Comparison of ENCODE assay signal across 1 cellular context in the genomic region with DNA sequence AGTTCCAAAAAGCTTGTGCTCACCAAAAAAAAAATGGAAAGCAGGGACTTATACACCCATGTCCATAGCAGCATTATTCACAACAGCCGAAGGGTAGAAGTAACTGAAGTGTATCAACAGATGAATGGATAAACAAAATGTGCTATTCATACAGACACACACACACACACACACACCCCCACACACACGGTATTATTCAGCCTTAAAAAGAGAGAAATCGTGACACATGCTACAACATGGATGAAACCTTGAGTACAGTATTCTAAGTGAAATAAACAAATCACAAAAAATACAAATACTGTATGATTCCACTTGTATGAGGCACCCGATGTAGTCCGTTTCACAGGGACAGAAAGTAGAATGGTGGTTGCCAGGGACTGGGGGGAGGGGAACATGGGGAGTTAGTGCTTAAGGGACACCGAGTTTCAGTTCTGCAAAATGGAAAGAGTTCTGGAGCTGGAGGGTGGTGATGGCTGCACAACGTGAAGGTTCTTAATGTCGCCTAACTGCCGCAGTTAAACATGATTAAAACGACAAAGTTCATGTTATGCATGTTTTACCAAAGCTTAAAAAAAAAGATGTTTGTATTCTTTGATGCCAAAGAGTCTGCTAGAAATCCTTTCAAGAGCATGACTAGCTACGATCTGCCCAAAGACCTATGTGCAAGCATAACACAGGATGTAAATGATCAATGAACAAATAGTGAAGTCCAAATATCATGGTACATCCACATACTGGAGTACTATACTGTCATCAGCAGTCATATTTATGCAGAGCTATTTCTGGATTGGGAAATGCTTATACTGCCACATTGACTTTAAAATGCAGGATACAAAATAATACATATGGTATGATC.
A peak's percentile ranks its signal among the peaks of the same experiment; 100 is the strongest.
TF ChIP-seq lines count a peak whose summit lies in the region.

No MANE protein-coding gene starts in this region.

TF ChIP-seq in HepG2, 621 proteins besides CTCF, POLR2A, EP300 and RAD21 (continued from another document and continues in another):
- TF ChIP-seq, protein P1, sequence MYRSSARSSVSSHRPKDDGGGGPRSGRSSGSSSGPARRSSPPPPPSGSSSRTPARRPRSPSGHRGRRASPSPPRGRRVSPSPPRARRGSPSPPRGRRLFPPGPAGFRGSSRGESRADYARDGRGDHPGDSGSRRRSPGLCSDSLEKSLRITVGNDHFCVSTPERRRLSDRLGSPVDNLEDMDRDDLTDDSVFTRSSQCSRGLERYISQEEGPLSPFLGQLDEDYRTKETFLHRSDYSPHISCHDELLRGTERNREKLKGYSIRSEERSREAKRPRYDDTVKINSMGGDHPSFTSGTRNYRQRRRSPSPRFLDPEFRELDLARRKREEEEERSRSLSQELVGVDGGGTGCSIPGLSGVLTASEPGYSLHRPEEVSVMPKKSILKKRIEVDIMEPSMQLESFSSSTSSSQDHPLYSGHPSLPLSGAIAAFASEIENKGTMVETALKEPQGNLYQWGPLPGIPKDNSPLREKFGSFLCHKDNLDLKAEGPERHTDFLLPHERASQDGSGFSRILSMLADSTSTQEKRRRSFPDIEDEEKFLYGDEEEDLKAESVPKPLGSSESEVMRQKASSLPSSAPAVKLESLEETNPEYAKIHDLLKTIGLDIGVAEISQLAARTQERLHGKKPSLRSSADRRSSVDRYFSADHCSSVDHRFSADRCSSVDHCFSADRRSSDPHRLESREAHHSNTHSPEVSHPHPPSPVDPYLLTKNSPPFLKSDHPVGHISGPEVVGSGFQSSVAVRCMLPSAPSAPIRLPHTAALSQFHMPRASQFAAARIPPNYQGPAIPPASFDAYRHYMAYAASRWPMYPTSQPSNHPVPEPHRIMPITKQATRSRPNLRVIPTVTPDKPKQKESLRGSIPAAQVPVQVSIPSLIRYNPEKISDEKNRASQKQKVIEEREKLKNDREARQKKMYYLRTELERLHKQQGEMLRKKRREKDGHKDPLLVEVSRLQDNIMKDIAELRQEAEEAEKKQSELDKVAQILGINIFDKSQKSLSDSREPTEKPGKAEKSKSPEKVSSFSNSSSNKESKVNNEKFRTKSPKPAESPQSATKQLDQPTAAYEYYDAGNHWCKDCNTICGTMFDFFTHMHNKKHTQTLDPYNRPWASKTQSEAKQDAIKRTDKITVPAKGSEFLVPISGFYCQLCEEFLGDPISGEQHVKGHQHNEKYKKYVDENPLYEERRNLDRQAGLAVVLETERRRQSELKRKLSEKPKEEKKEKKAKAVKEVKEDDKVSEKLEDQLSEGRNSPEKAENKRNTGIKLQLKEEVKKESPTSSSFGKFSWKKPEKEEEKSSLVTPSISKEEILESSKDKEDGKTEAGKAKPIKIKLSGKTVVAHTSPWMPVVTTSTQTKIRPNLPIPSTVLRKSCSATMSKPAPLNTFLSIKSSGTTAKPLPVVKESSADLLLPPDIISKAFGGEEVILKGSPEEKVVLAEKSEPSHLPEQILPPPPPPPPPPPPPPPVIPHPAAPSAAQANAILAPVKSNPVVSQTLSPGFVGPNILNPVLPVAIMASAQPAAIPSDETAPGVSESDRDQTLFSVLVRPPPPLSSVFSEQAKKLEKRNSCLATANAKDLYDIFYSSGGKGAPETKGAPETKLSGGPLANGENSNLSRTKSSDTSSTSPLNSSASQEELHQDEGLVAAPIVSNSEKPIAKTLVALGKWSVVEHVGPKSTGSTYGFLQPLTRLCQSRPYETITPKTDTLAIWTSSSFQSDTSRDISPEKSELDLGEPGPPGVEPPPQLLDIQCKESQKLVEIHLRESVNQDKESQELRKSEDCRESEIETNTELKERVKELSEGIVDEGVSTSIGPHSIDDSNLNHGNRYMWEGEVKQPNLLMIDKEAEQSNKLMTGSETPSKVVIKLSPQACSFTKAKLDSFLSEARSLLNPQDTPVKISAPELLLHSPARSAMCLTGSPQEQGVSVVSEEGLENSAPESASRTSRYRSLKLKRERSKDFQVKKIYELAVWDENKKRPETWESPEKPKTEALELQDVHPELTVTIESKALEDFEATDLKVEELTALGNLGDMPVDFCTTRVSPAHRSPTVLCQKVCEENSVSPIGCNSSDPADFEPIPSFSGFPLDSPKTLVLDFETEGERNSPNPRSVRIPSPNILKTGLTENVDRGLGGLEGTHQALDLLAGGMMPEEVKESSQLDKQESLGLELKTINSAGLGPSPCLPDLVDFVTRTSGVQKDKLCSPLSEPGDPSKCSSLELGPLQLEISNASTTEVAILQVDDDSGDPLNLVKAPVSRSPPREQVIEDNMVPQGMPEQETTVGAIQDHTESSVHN (CRISPR knock-in tag; IDR thresholded peaks at IDR 0.05): no peak
- no peak for TF ChIP-seq ZNF616 (CRISPR knock-in tag; IDR thresholded peaks at IDR 0.05; ENCODE audit: low read depth)
- no peak for TF ChIP-seq ZNF709 (CRISPR knock-in tag; IDR thresholded peaks at IDR 0.05)
- TF ChIP-seq, protein P2, sequence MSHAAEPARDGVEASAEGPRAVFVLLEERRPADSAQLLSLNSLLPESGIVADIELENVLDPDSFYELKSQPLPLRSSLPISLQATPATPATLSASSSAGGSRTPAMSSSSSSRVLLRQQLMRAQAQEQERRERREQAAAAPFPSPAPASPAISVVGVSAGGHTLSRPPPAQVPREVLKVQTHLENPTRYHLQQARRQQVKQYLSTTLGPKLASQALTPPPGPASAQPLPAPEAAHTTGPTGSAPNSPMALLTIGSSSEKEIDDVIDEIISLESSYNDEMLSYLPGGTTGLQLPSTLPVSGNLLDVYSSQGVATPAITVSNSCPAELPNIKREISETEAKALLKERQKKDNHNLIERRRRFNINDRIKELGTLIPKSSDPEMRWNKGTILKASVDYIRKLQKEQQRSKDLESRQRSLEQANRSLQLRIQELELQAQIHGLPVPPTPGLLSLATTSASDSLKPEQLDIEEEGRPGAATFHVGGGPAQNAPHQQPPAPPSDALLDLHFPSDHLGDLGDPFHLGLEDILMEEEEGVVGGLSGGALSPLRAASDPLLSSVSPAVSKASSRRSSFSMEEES (CRISPR knock-in tag; IDR thresholded peaks at IDR 0.05): peak; percentile 22; the same call in 1 of the 2 replicates
- no peak for TF ChIP-seq RORA (CRISPR knock-in tag; IDR thresholded peaks at IDR 0.05)
- TF ChIP-seq, protein P3, sequence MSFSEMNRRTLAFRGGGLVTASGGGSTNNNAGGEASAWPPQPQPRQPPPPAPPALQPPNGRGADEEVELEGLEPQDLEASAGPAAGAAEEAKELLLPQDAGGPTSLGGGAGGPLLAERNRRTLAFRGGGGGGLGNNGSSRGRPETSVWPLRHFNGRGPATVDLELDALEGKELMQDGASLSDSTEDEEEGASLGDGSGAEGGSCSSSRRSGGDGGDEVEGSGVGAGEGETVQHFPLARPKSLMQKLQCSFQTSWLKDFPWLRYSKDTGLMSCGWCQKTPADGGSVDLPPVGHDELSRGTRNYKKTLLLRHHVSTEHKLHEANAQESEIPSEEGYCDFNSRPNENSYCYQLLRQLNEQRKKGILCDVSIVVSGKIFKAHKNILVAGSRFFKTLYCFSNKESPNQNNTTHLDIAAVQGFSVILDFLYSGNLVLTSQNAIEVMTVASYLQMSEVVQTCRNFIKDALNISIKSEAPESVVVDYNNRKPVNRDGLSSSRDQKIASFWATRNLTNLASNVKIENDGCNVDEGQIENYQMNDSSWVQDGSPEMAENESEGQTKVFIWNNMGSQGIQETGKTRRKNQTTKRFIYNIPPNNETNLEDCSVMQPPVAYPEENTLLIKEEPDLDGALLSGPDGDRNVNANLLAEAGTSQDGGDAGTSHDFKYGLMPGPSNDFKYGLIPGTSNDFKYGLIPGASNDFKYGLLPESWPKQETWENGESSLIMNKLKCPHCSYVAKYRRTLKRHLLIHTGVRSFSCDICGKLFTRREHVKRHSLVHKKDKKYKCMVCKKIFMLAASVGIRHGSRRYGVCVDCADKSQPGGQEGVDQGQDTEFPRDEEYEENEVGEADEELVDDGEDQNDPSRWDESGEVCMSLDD (CRISPR knock-in tag; IDR thresholded peaks at IDR 0.05; ENCODE audit: borderline replicate concordance): no peak
- no peak for TF ChIP-seq SRSF9 (IDR thresholded peaks at IDR 0.05; ENCODE audit: borderline replicate concordance, insufficient read depth, low read depth, low read length, poor library complexity, severe bottlenecking)
- TF ChIP-seq HDAC6 (IDR thresholded peaks at IDR 0.05; ENCODE audit: low read depth, low read length): no peak
- no peak for TF ChIP-seq PAX8 (CRISPR knock-in tag; IDR thresholded peaks at IDR 0.05; ENCODE audit: borderline replicate concordance)
- TF ChIP-seq MED8 (CRISPR knock-in tag; IDR thresholded peaks at IDR 0.05; ENCODE audit: insufficient replicate concordance): no peak
- TF ChIP-seq, protein P4, sequence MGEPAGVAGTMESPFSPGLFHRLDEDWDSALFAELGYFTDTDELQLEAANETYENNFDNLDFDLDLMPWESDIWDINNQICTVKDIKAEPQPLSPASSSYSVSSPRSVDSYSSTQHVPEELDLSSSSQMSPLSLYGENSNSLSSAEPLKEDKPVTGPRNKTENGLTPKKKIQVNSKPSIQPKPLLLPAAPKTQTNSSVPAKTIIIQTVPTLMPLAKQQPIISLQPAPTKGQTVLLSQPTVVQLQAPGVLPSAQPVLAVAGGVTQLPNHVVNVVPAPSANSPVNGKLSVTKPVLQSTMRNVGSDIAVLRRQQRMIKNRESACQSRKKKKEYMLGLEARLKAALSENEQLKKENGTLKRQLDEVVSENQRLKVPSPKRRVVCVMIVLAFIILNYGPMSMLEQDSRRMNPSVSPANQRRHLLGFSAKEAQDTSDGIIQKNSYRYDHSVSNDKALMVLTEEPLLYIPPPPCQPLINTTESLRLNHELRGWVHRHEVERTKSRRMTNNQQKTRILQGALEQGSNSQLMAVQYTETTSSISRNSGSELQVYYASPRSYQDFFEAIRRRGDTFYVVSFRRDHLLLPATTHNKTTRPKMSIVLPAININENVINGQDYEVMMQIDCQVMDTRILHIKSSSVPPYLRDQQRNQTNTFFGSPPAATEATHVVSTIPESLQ (CRISPR knock-in tag; conservative IDR thresholded peaks at IDR 0.05): no peak
- TF ChIP-seq ZNF841 (CRISPR knock-in tag; IDR thresholded peaks at IDR 0.05; ENCODE audit: borderline replicate concordance): no peak
- TF ChIP-seq RXRA (CRISPR knock-in tag; IDR thresholded peaks at IDR 0.05): no peak
- TF ChIP-seq, protein P5, sequence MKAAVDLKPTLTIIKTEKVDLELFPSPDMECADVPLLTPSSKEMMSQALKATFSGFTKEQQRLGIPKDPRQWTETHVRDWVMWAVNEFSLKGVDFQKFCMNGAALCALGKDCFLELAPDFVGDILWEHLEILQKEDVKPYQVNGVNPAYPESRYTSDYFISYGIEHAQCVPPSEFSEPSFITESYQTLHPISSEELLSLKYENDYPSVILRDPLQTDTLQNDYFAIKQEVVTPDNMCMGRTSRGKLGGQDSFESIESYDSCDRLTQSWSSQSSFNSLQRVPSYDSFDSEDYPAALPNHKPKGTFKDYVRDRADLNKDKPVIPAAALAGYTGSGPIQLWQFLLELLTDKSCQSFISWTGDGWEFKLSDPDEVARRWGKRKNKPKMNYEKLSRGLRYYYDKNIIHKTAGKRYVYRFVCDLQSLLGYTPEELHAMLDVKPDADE (CRISPR knock-in tag; IDR thresholded peaks at IDR 0.05): no peak
- TF ChIP-seq IKZF4 (CRISPR knock-in tag; IDR thresholded peaks at IDR 0.05; ENCODE audit: borderline replicate concordance, low read depth, not compliant biosample characterization): no peak
- TF ChIP-seq NFIC (IDR thresholded peaks at IDR 0.05; ENCODE audit: low read length): no peak; the same call in 1 of the 2 replicates
- TF ChIP-seq, protein P6, sequence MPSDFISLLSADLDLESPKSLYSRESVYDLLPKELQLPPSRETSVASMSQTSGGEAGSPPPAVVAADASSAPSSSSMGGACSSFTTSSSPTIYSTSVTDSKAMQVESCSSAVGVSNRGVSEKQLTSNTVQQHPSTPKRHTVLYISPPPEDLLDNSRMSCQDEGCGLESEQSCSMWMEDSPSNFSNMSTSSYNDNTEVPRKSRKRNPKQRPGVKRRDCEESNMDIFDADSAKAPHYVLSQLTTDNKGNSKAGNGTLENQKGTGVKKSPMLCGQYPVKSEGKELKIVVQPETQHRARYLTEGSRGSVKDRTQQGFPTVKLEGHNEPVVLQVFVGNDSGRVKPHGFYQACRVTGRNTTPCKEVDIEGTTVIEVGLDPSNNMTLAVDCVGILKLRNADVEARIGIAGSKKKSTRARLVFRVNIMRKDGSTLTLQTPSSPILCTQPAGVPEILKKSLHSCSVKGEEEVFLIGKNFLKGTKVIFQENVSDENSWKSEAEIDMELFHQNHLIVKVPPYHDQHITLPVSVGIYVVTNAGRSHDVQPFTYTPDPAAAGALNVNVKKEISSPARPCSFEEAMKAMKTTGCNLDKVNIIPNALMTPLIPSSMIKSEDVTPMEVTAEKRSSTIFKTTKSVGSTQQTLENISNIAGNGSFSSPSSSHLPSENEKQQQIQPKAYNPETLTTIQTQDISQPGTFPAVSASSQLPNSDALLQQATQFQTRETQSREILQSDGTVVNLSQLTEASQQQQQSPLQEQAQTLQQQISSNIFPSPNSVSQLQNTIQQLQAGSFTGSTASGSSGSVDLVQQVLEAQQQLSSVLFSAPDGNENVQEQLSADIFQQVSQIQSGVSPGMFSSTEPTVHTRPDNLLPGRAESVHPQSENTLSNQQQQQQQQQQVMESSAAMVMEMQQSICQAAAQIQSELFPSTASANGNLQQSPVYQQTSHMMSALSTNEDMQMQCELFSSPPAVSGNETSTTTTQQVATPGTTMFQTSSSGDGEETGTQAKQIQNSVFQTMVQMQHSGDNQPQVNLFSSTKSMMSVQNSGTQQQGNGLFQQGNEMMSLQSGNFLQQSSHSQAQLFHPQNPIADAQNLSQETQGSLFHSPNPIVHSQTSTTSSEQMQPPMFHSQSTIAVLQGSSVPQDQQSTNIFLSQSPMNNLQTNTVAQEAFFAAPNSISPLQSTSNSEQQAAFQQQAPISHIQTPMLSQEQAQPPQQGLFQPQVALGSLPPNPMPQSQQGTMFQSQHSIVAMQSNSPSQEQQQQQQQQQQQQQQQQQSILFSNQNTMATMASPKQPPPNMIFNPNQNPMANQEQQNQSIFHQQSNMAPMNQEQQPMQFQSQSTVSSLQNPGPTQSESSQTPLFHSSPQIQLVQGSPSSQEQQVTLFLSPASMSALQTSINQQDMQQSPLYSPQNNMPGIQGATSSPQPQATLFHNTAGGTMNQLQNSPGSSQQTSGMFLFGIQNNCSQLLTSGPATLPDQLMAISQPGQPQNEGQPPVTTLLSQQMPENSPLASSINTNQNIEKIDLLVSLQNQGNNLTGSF (CRISPR knock-in tag; IDR thresholded peaks at IDR 0.05): no peak
- TF ChIP-seq ZKSCAN1 (IDR thresholded peaks at IDR 0.05; ENCODE audit: low read length): no peak
- TF ChIP-seq NFKB2 (CRISPR knock-in tag; IDR thresholded peaks at IDR 0.05; ENCODE audit: borderline replicate concordance): no peak
- TF ChIP-seq, protein P7, sequence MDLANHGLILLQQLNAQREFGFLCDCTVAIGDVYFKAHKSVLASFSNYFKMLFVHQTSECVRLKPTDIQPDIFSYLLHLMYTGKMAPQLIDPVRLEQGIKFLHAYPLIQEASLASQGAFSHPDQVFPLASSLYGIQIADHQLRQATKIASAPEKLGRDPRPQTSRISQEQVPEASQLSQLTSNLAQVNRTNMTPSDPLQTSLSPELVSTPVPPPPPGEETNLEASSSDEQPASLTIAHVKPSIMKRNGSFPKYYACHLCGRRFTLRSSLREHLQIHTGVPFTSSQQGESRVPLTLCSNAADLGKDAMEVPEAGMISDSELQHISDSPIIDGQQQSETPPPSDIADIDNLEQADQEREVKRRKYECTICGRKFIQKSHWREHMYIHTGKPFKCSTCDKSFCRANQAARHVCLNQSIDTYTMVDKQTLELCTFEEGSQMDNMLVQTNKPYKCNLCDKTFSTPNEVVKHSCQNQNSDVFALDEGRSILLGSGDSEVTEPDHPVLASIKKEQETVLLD (CRISPR knock-in tag; IDR thresholded peaks at IDR 0.05; ENCODE audit: low read depth): no peak
- no peak for TF ChIP-seq ZNF235 (CRISPR knock-in tag; IDR thresholded peaks at IDR 0.05; ENCODE audit: borderline replicate concordance)
